17 cellular contexts compared by ENCODE assay signal in the genomic region with DNA sequence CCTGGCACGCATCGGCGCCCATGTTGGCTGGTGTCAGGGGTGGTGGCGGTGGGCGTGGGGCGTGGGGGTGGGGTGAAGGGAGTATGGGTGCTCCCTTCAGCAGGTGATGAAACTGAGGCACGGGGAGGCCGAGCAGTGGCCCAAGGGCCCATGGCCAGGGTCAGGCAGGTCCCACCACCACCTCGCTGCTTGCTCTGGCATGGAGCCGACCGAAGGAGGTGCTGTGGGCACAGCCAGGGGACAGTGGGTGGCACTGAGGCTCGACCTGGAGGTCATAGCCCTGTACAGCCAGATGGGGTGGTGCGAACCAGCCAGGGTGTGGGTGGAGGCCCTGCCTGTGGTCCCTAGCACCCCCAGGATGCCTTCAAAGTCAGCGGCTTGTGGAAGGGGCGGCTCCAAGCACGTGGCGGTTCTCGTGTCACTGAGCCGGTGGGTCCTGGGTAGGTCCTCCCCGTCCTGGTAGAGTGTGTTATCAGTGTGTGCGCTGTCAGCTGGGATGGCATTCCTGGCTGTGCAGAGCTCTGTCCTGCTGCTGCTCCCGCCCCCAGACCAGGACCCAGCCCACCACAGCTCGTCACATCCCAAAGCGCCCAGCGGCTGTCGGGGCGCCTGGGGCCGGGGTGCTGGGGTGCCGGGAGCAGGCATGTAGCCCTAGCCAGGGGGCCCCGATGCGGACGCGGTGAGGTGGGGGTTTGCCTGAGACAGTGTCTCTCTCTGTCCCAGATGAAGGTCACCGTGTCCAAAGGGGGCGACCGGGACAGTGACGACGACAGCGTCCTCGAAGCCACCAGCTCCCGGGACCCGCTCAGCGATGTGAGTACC. TPM values are rescaled to one million over a fixed set of nuclear protein-coding genes. Genes with fewer than 3 reads are reported as not detected.
DNase-seq lines count a peak whose midpoint lies in the region; ATAC-seq, FAIRE-seq and TF ChIP-seq lines count a peak whose summit lies in the region.
"Had no signal": no experiment of that assay in that cellular context is flagged by ENCODE, and none has a peak within 500 bp of the region (broad histone marks: within the 10 kb centered on the region; RNA-seq: fewer than 3 reads in every experiment).

No MANE protein-coding gene starts in this region.

- peak overlapping the region; percentile 24 for H2BK5ac ChIP-seq in neuronal stem cell (ENCODE audit: low read length)

- no peak overlapping the region for H3K4ac ChIP-seq in neuronal stem cell (ENCODE audit: low read length)

- H4K91ac ChIP-seq in neuronal stem cell (ENCODE audit: low read depth, low read length, poor library complexity): no peak overlapping the region

- peaks cover 76 to 100% (median 100%) of the 10 kb centered on the region in 10 experiments for H3K4me1 ChIP-seq in BLaER1 treated with 17β-estradiol and CSF1 and Interleukin-3, amounts not matched to agents 10 nM and 100 nM
- H3K4me1 ChIP-seq in PC-3 (ENCODE audit: insufficient read depth, low read length) (peaks cover 21% of the 10 kb centered on the region), neuronal stem cell (ENCODE audit: control insufficient read depth in 2 of 2, insufficient read depth in 1 of 2, low read depth in 1 of 2, low read length in 2 of 2) (peaks cover 0 to 10% of the 10 kb centered on the region in 2 donors)

- H3K79me1 ChIP-seq in neuronal stem cell (ENCODE audit: low read depth, low read length): peaks cover 10% of the 10 kb centered on the region

- CTCF ChIA-PET in PC-3 (lab: Charles Lee): no interaction called here

- peak overlapping the region in 2 of 11 experiments; percentile 29 to 34; a peak in 2 of 22 replicates for H3K27ac ChIP-seq in BLaER1 treated with 17β-estradiol and CSF1 and Interleukin-3, amounts not matched to agents 10 nM and 100 nM
- H3K27ac ChIP-seq in PC-3 (ENCODE audit: low read length): no peak overlapping the region
- no peak overlapping the region for H3K27ac ChIP-seq in neuronal stem cell (replicated peaks; ENCODE audit: low read length)
- H3K27ac ChIP-seq: HL-60 had no signal

- TF ChIP-seq CTCF in PC-3 (conservative IDR thresholded peaks at IDR 0.05; ENCODE audit: low read depth, low read length) (no peak), bronchial epithelial cell (IDR thresholded peaks at IDR 0.05; ENCODE audit: insufficient read depth, low read length, severe bottlenecking) (peak; percentile 11)

- FAIRE-seq in bronchial epithelial cell (lab: Jason Lieb, UNC): no peak
- FAIRE-seq: GM19239, K562 had no signal

- H2AFZ ChIP-seq in PC-3 (ENCODE audit: low read length) (no peak overlapping the region), neuronal stem cell (ENCODE audit: low read length) (no peak overlapping the region)

- no peaks in the 10 kb centered on the region for H3F3A ChIP-seq in PC-3 (ENCODE audit: low read length, unreplicated experiment)

- no TSS peak for BruUV-seq in PC-3 (replicated peaks; lab: Mats Ljungman, UMichigan)

- H3K18ac ChIP-seq in neuronal stem cell (ENCODE audit: low read length): peak overlapping the region; percentile 76

- H3K9ac ChIP-seq in BLaER1 treated with 17β-estradiol and CSF1 and Interleukin-3, amounts not matched to agents 10 nM and 100 nM: peak overlapping the region in 4 of 11 experiments; percentile 11 to 72 (median 44); a peak in 4 of 22 replicates
- H3K9ac ChIP-seq in PC-3 (ENCODE audit: low read length) (no peak overlapping the region), neuronal stem cell (ENCODE audit: low read depth, low read length, poor library complexity) (peak overlapping the region; percentile 86)

- no peaks in the 10 kb centered on the region for H3K9me3 ChIP-seq in BLaER1 treated with 17β-estradiol and CSF1 and Interleukin-3, amounts not matched to agents 10 nM and 100 nM (replicated peaks in 1 of 11)
- H3K9me3 ChIP-seq in PC-3 (ENCODE audit: low read length) (no peaks in the 10 kb centered on the region), neuronal stem cell (replicated peaks in 1 of 2; ENCODE audit: control insufficient read depth in 2 of 2, insufficient read depth in 1 of 2, low read depth in 1 of 2, low read length in 2 of 2) (peaks cover 0 to 2% of the 10 kb centered on the region in 2 donors)

- peaks cover 0 to 18% (median 0%) of the 10 kb centered on the region in 11 experiments; a peak in 3 of 22 replicates for H3K36me3 ChIP-seq in BLaER1 treated with 17β-estradiol and CSF1 and Interleukin-3, amounts not matched to agents 10 nM and 100 nM
- no peaks in the 10 kb centered on the region for H3K36me3 ChIP-seq in PC-3 (ENCODE audit: low read depth, low read length)
- H3K36me3 ChIP-seq in bronchial epithelial cell (ENCODE audit: control insufficient read depth, insufficient read depth, low read length): peaks cover 2% of the 10 kb centered on the region
- no peaks in the 10 kb centered on the region for H3K36me3 ChIP-seq in neuronal stem cell (replicated peaks in 1 of 2; ENCODE audit: control insufficient read depth in 2 of 2, insufficient read depth in 2 of 2, low read length in 2 of 2)

- peak overlapping the region; percentile 38 for H3K14ac ChIP-seq in neuronal stem cell (ENCODE audit: low read length)

- peak overlapping the region; percentile 80 for H3K23ac ChIP-seq in neuronal stem cell (ENCODE audit: low read depth, low read length, poor library complexity)

- POLR2A ChIA-PET in PC-3 (lab: Charles Lee; ENCODE audit: unreplicated experiment): no interaction called here

- no peak overlapping the region for H2BK120ac ChIP-seq in neuronal stem cell (ENCODE audit: low read depth, low read length)

- no peak overlapping the region for H3K4me3 ChIP-seq in BLaER1 treated with 17β-estradiol and CSF1 and Interleukin-3, amounts not matched to agents 10 nM and 100 nM
- H3K4me3 ChIP-seq in PC-3 (ENCODE audit: low read length) (no peak overlapping the region), bronchial epithelial cell (ENCODE audit: low read depth, low read length) (no peak overlapping the region), neuronal stem cell (ENCODE audit: low read length in 2 of 2) (peak overlapping the region in 1 of 2 donors; percentile 62)
- H3K4me3 ChIP-seq: K562 had no signal

- no peak overlapping the region for H4K8ac ChIP-seq in neuronal stem cell (ENCODE audit: low read depth, low read length)

- no peak for ATAC-seq in PC-3
- ATAC-seq: K562 had no signal

- no peak for DNase-seq in PC-3
- no peak for DNase-seq in bronchial epithelial cell (ENCODE audit: low read depth)
- DNase-seq in neuronal stem cell (ENCODE audit: low spot score): no peak
- DNase-seq in activated gamma-delta T cell (lab: John Stamatoyannopoulos, UW): no peak
- DNase-seq in NCI-H524 (lab: John Stamatoyannopoulos, UW): no peak
- DNase-seq in NCI-H2171 treated with DMSO at 0.1 percent for 48 hours (lab: John Stamatoyannopoulos, UW): no peak
- no peak for DNase-seq in T-helper 2 cell
- DNase-seq: AML-193; CD4-positive, CD25-positive, alpha-beta regulatory T cell; NCI-H1417 treated with DMSO at 0.1 percent for 48 hours; NCI-H1930; NCI-H446 treated with DMSO at 0.1 percent for 48 hours; SIG-M5 had no signal

- peak overlapping the region; percentile 73 for H2BK12ac ChIP-seq in neuronal stem cell (ENCODE audit: low read length)

- H4K20me1 ChIP-seq in BLaER1 treated with 17β-estradiol and CSF1 and Interleukin-3, amounts not matched to agents 10 nM and 100 nM: peaks cover 19 to 100% (median 84%) of the 10 kb centered on the region in 11 experiments; a peak in 21 of 22 replicates
- peaks cover 16% of the 10 kb centered on the region; the same call in 1 of the 2 replicates for H4K20me1 ChIP-seq in PC-3 (ENCODE audit: low read length)

- H3K79me2 ChIP-seq in PC-3 (ENCODE audit: low read length): peaks cover 5% of the 10 kb centered on the region; the same call in 1 of the 2 replicates

- peak overlapping the region; percentile 90 for H2AK5ac ChIP-seq in neuronal stem cell (ENCODE audit: low read depth, low read length)

- peak overlapping the region in 9 of 11 experiments; percentile 84 to 99 (median 89); a peak in 16 of 22 replicates for H3K4me2 ChIP-seq in BLaER1 treated with 17β-estradiol and CSF1 and Interleukin-3, amounts not matched to agents 10 nM and 100 nM
- peak overlapping the region; percentile 44 for H3K4me2 ChIP-seq in PC-3 (ENCODE audit: low read length)
- no peak overlapping the region for H3K4me2 ChIP-seq in neuronal stem cell (ENCODE audit: insufficient read depth, low read length, poor library complexity, severe bottlenecking)

- no peaks in the 10 kb centered on the region for H3K9me2 ChIP-seq in PC-3 (replicated peaks; ENCODE audit: low read length)

- H2BK15ac ChIP-seq in neuronal stem cell (ENCODE audit: low read length): no peak overlapping the region

- H3K27me3 ChIP-seq in BLaER1 treated with 17β-estradiol and CSF1 and Interleukin-3, amounts not matched to agents 10 nM and 100 nM: peaks cover 0 to 11% (median 0%) of the 10 kb centered on the region in 11 experiments; a peak in 3 of 22 replicates
- H3K27me3 ChIP-seq in PC-3 (ENCODE audit: low read length): no peaks in the 10 kb centered on the region
- H3K27me3 ChIP-seq in bronchial epithelial cell (ENCODE audit: control insufficient read depth, insufficient read depth, low read length): peaks cover 6% of the 10 kb centered on the region
- H3K27me3 ChIP-seq in neuronal stem cell (ENCODE audit: control insufficient read depth in 3 of 3, insufficient read depth in 3 of 3, low read depth in 1 of 3, low read length in 3 of 3): no peaks in the 10 kb centered on the region

- intact Hi-C loops in PC-3 (cut with micrococcal nuclease): loop anchor here (10.0 kb wide), 1 partner anchor 70 kb away; no protein-coding TSS in a partner anchor

- no CpG with 5 or more reads among the region's 43 CpGs for WGBS in neuronal stem cell (ENCODE audit: extremely low coverage in 2 of 2, insufficient read length in 2 of 2, insufficient replicate concordance in 1 of 2), 2 donors

RNA-seq across cellular contexts. Expression of a gene that starts 35.3 kb away (rescaled TPM):
- total RNA-seq in PC-3 (2014; rRNA removed) (45.3 and 62.3 TPM in 2 replicates), bronchial epithelial cell (3.2 and 17.1 TPM in 2 replicates)
- polyA plus RNA-seq in neuronal stem cell (2013, experiment 1 of 2): 61.7 TPM
- polyA plus RNA-seq in neuronal stem cell (2013, experiment 2 of 2): 70.1 TPM
